In the genomic region with DNA sequence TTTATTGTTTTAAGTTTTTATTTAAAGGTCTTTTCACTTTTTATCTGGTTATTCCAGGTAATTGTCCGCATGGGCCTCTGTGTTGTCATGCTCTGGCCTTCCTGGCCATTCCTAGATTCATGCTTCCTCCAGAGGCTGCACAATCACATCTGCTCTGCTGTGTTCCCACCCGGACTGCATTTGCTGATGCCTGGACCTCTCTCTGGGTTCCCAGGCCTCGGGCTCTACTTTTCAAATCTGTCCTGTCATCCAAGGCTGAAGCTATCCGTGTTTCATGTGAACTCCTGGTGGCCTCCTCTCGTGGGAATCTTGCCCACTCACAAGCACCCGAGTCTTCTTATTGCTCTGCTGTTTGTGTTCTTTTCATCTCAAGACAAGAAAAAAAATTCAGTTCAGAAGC, we compare ENCODE assay signal across 7 cellular contexts.
"Had no signal": no experiment of that assay in that cellular context is flagged by ENCODE, and none has a peak within 500 bp of the region (broad histone marks: within the 10 kb centered on the region; RNA-seq: fewer than 3 reads in every experiment).

No MANE protein-coding gene starts in this region.

- H3K9me3 ChIP-seq: HAP-1 had no signal

- H3K27ac Mint-ChIP-seq: HFFc6, IgD-negative memory B cell had no signal

- H3K36me3 ChIP-seq: HAP-1 had no signal

- DNase-seq: GM23248, GOT3, H7, HFFc6 had no signal

- H3K9me3 Mint-ChIP-seq: HFFc6, IgD-negative memory B cell had no signal

- H3K4me3 Mint-ChIP-seq: HFFc6, IgD-negative memory B cell had no signal

- H3K4me1 Mint-ChIP-seq: IgD-negative memory B cell had no signal

- H3K4me1 ChIP-seq: HAP-1 had no signal

- H3K27ac ChIP-seq: GM23248, HL-60 had no signal

- H3K4me3 ChIP-seq: GM23248, HAP-1 had no signal
